In the genomic region with DNA sequence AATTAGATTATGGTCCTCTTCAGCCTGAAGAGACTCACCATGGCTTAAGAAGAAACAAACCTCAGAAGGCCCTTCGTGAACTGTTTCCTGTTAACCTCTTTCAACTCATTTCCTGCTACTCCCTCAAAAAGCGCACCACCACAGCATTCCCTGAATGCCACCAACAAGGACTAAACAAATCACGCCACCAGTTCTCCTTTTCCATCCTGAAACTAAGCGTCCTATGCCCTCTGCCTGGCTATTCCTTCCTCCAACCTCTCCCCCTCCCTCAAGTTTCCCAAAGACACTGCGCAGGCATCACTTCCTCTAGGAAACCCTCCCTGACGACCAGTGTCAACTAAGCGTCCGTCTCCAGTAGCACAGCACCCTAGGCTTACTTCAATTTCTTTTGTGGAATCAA, we compare ENCODE assay signal across 11 cellular contexts. TPM values are rescaled to one million over a fixed set of nuclear protein-coding genes. Genes with fewer than 3 reads are reported as not detected.
DNase-seq lines count a peak whose midpoint lies in the region; ATAC-seq and TF ChIP-seq lines count a peak whose summit lies in the region.
"Had no signal": no experiment of that assay in that cellular context is flagged by ENCODE, and none has a peak within 500 bp of the region (broad histone marks: within the 10 kb centered on the region; RNA-seq: fewer than 3 reads in every experiment).

No MANE protein-coding gene starts in this region.

- no peaks in the 10 kb centered on the region for H3K9me3 ChIP-seq in colonic mucosa
- no peaks in the 10 kb centered on the region for H3K9me3 ChIP-seq in mesenchymal stem cell (ENCODE audit: control insufficient read depth, low read length)
- H3K9me3 ChIP-seq in upper lobe of left lung = no peaks in the 10 kb centered on the region
- H3K9me3 ChIP-seq: BE2C had no signal

- peak; percentile 19 for ATAC-seq in Right ventricle myocardium inferior
- ATAC-seq in upper lobe of left lung (ENCODE audit: low FRiP score in 2 of 2) = peak; percentile 51 to 60
- no peak for ATAC-seq in HG03280 (IDR thresholded peaks at IDR 0.05; ENCODE audit: unreplicated experiment)

- no peak for TF ChIP-seq EP300 in upper lobe of left lung (IDR thresholded peaks at IDR 0.05)

- H2BK12ac ChIP-seq in mesenchymal stem cell (ENCODE audit: low read length in 2 of 2) = no peak overlapping the region

- intact Hi-C loops in Right ventricle myocardium inferior (cut with DNase I) (no loop called here), cardiac septum (cut with DNase I) (no loop called here), colonic mucosa (cut with DNase I) (no loop called here)

- H3K18ac ChIP-seq in mesenchymal stem cell (ENCODE audit: low read depth in 1 of 2, low read length in 2 of 2) = peak overlapping the region in 1 of 2 experiments; percentile 14

- TF ChIP-seq CTCF in colonic mucosa (IDR thresholded peaks at IDR 0.05) (no peak), upper lobe of left lung (IDR thresholded peaks at IDR 0.05) (no peak)

- H3K36me3 ChIP-seq in colonic mucosa (peaks cover 4% of the 10 kb centered on the region), mesenchymal stem cell (ENCODE audit: control insufficient read depth in 1 of 2, insufficient read depth in 2 of 2, low read depth in 1 of 2, low read length in 2 of 2) (peaks cover 41 to 88% of the 10 kb centered on the region in 2 experiments), upper lobe of left lung (peaks cover 7 to 74% (median 29%) of the 10 kb centered on the region in 4 donors)

- H2AK5ac ChIP-seq in mesenchymal stem cell (ENCODE audit: low read length, severe bottlenecking) = peak overlapping the region; percentile 10

- H4K91ac ChIP-seq in mesenchymal stem cell (ENCODE audit: low read length) = no peak overlapping the region

- H3K27ac ChIP-seq in colonic mucosa (peak overlapping the region; percentile 73), mesenchymal stem cell (ENCODE audit: low read length, poor library complexity, severe bottlenecking) (peak overlapping the region; percentile 1), upper lobe of left lung (peak overlapping the region; percentile 63 to 83 (median 79))

- H3K4me3 ChIP-seq in colonic mucosa (no peak overlapping the region), mesenchymal stem cell (ENCODE audit: insufficient read depth in 1 of 2, low read depth in 1 of 2, low read length in 2 of 2) (no peak overlapping the region), upper lobe of left lung (no peak overlapping the region)

- peak overlapping the region in 1 of 2 donors; percentile 30 for H3K9ac ChIP-seq in colonic mucosa (ENCODE audit: low read depth in 2 of 2, low read length in 2 of 2)
- H3K9ac ChIP-seq in mesenchymal stem cell (ENCODE audit: low read length) = no peak overlapping the region

- H3K4me1 ChIP-seq in colonic mucosa = peaks cover 3% of the 10 kb centered on the region
- H3K4me1 ChIP-seq in mesenchymal stem cell (ENCODE audit: control insufficient read depth, insufficient read depth, low read depth, low read length) = peaks cover 7% of the 10 kb centered on the region
- H3K4me1 ChIP-seq in upper lobe of left lung = peaks cover 18 to 50% (median 33%) of the 10 kb centered on the region in 4 donors
- H3K4me1 ChIP-seq: BE2C had no signal

- peak overlapping the region; percentile 9 for H4K8ac ChIP-seq in mesenchymal stem cell (ENCODE audit: low read length)

- no peak overlapping the region for H2BK5ac ChIP-seq in mesenchymal stem cell (ENCODE audit: low read depth, low read length, poor library complexity, severe bottlenecking)

- H3K79me1 ChIP-seq in mesenchymal stem cell (replicated peaks; ENCODE audit: low read length, poor library complexity, severe bottlenecking) = no peaks in the 10 kb centered on the region

- H3K4ac ChIP-seq in mesenchymal stem cell (ENCODE audit: low read depth in 1 of 2, low read length in 2 of 2) = no peak overlapping the region

- no peak overlapping the region for H3K14ac ChIP-seq in mesenchymal stem cell (ENCODE audit: low read length in 2 of 2)

- no peak overlapping the region for H2BK120ac ChIP-seq in mesenchymal stem cell (ENCODE audit: low read depth, low read length)

- no peak overlapping the region for H2AFZ ChIP-seq in mesenchymal stem cell (ENCODE audit: low read depth, low read length)

- peak overlapping the region in 1 of 2 experiments; percentile 64 for H3K23ac ChIP-seq in mesenchymal stem cell (ENCODE audit: low read length in 2 of 2)

- no peaks in the 10 kb centered on the region for H3K27me3 ChIP-seq in colonic mucosa
- H3K27me3 ChIP-seq in mesenchymal stem cell (ENCODE audit: control insufficient read depth in 1 of 2, insufficient read depth in 1 of 2, low read length in 2 of 2) = no peaks in the 10 kb centered on the region
- H3K27me3 ChIP-seq in upper lobe of left lung = no peaks in the 10 kb centered on the region
- H3K27me3 ChIP-seq: BE2C had no signal

- 69% methylated on average over 8 of the region's 8 CpGs for WGBS in mesenchymal stem cell
- 27 to 41% methylated on average over 8 of the region's 8 CpGs for WGBS in upper lobe of left lung, 2 donors

- TF ChIP-seq POLR2A in upper lobe of left lung (IDR thresholded peaks at IDR 0.05) = no peak

- H2BK15ac ChIP-seq in mesenchymal stem cell (ENCODE audit: low read depth, poor library complexity, severe bottlenecking) = no peak overlapping the region

- DNase-seq in Right ventricle myocardium inferior (ENCODE audit: missing footprints) = no peak
- no peak for DNase-seq in cardiac septum (ENCODE audit: low spot score)
- no peak for DNase-seq in colonic mucosa
- peak; percentile 52 for DNase-seq in mesenchymal stem cell
- DNase-seq in upper lobe of left lung = no peak
- no peak for DNase-seq in inferior parietal cortex (ENCODE audit: extremely low spot score)
- no peak for DNase-seq in stimulated activated CD4-positive, alpha-beta T cell treated with anti-CD3 and anti-CD28 coated beads, Interleukin-2, amount 100 ng/mL, for 24 hours
- DNase-seq: activated CD4-positive, alpha-beta T cell treated with anti-CD3 and anti-CD28 coated beads for 48 hours; BE2C; NCI-H2171 had no signal

- H3K4me2 ChIP-seq in mesenchymal stem cell (ENCODE audit: low read length, poor library complexity, severe bottlenecking) = no peak overlapping the region

RNA-seq across cellular contexts. Expression of gene YWHAG, which starts 12.0 kb away (rescaled TPM):
- total RNA-seq in Right ventricle myocardium inferior (243 TPM), cardiac septum (183 TPM), colonic mucosa (100 to 1,000 TPM; 104 to 121 TPM), upper lobe of left lung (100 to 1,000 TPM in 1 of 6 donors, 10 to 100 TPM in 5; 51.3 to 114 (median 73.4) TPM)
- 106 TPM for polyA plus RNA-seq in mesenchymal stem cell (2013, experiment 1 of 2)
- 107 TPM for polyA plus RNA-seq in mesenchymal stem cell (2013, experiment 2 of 2)

RNA-seq across cellular contexts. Expression of gene HSPB1, which starts 44.3 kb away (rescaled TPM):
- total RNA-seq in Right ventricle myocardium inferior = 3,139 TPM
- total RNA-seq in cardiac septum = 2,571 TPM
- 100 to 1,000 TPM; 539 to 844 TPM for total RNA-seq in colonic mucosa
- 794 TPM for polyA plus RNA-seq in mesenchymal stem cell (2013, experiment 1 of 2)
- polyA plus RNA-seq in mesenchymal stem cell (2013, experiment 2 of 2) = 815 TPM
- total RNA-seq in upper lobe of left lung = 100 to 1,000 TPM; 164 to 703 (median 300) TPM

Comparison
In these comparisons a context has a peak if more than half of its experiments do, and no peak if none do; other contexts are left out.
1. H3K27ac ChIP-seq: peak in every context shown above with its lines; median percentile 79 in upper lobe of left lung; 73 in colonic mucosa; 1 in mesenchymal stem cell.